Comparison of ENCODE assay signal across 2 cellular contexts in the genomic region with DNA sequence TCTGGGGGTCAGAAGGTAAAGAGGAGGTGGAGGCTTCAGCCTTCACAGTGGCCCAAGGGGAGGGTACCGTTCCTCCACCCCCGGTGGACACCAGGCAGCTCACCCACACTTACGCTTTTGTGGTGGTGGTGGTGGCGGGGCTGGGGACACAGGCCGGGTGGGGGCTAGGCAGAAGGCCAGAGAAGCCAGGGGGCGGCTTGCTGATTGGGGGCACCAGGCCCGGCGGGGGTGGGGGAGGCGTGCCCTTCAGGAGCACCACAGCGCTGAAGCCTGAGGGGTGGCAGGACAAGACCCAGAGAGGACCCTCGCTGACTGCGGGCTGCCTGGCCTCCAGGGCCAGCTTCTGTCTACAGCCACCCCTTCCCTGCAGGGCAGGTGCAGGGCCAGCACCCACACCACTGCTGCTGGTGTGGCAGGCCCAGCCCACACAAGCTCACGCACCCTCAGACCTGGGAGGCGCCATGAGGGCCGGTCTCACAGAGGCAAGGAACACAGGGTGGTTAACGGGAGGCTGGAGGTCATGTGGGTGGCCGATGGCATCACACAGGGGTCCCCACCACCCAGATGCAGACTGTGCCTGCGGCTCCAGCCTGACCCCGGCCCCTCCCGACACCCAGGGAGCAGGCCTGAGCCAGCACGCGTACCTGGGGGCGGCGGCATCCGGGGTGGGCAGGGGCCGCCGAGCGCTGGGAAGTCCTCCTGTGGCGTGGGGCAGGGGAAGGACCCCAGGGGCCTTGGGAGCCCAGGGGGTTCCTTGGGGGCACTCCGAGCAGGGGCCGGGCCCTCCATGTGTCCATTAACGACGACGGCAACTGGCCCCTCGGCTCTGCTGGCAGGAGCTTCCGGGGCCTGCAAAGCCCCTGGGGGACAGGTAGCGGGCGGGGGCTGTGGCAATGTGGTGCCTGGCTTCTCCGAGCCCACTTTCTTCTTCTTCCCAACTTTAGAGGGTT.
TF ChIP-seq lines count a peak whose summit lies in the region.

No MANE protein-coding gene starts in this region.

TF ChIP-seq in IMR-90, 13 proteins besides CTCF, POLR2A, EP300 and RAD21:
- TF ChIP-seq MXI1 (IDR thresholded peaks at IDR 0.05; ENCODE audit: borderline replicate concordance, low read depth, low read length): no peak
- TF ChIP-seq SMC3 (IDR thresholded peaks at IDR 0.05; ENCODE audit: low read depth, low read length): no peak
- TF ChIP-seq NFE2L2 (IDR thresholded peaks at IDR 0.05; ENCODE audit: low read depth, low read length): no peak
- no peak for TF ChIP-seq CEBPB (IDR thresholded peaks at IDR 0.05; ENCODE audit: low read depth, low read length)
- no peak for TF ChIP-seq MAFK (IDR thresholded peaks at IDR 0.05; ENCODE audit: low read depth, low read length)
- TF ChIP-seq, protein P1, sequence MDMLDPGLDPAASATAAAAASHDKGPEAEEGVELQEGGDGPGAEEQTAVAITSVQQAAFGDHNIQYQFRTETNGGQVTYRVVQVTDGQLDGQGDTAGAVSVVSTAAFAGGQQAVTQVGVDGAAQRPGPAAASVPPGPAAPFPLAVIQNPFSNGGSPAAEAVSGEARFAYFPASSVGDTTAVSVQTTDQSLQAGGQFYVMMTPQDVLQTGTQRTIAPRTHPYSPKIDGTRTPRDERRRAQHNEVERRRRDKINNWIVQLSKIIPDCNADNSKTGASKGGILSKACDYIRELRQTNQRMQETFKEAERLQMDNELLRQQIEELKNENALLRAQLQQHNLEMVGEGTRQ (IDR thresholded peaks at IDR 0.05; ENCODE audit: low read depth, low read length): no peak
- TF ChIP-seq BHLHE40 (IDR thresholded peaks at IDR 0.05; ENCODE audit: low read depth, low read length): no peak
- no peak for TF ChIP-seq RCOR1 (IDR thresholded peaks at IDR 0.05; ENCODE audit: insufficient replicate concordance, low read length)
- no peak for TF ChIP-seq CHD1 (IDR thresholded peaks at IDR 0.05; ENCODE audit: low read depth, low read length)
- TF ChIP-seq RFX5 (IDR thresholded peaks at IDR 0.05; ENCODE audit: low read depth, low read length): no peak
- TF ChIP-seq, protein P2, sequence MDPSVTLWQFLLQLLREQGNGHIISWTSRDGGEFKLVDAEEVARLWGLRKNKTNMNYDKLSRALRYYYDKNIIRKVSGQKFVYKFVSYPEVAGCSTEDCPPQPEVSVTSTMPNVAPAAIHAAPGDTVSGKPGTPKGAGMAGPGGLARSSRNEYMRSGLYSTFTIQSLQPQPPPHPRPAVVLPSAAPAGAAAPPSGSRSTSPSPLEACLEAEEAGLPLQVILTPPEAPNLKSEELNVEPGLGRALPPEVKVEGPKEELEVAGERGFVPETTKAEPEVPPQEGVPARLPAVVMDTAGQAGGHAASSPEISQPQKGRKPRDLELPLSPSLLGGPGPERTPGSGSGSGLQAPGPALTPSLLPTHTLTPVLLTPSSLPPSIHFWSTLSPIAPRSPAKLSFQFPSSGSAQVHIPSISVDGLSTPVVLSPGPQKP (IDR thresholded peaks at IDR 0.05; ENCODE audit: borderline replicate concordance, low read depth, low read length): no peak
- TF ChIP-seq MAZ (IDR thresholded peaks at IDR 0.05; ENCODE audit: borderline replicate concordance, low read depth, low read length): no peak

TF ChIP-seq in WTC11, 78 proteins besides CTCF, POLR2A, EP300 and RAD21:
- no peak for TF ChIP-seq GABPB1 (CRISPR knock-in tag; IDR thresholded peaks at IDR 0.05)
- TF ChIP-seq FOXK1 (CRISPR knock-in tag; IDR thresholded peaks at IDR 0.05): no peak
- TF ChIP-seq ZNF423 (CRISPR knock-in tag; IDR thresholded peaks at IDR 0.05): no peak
- TF ChIP-seq, protein P3, sequence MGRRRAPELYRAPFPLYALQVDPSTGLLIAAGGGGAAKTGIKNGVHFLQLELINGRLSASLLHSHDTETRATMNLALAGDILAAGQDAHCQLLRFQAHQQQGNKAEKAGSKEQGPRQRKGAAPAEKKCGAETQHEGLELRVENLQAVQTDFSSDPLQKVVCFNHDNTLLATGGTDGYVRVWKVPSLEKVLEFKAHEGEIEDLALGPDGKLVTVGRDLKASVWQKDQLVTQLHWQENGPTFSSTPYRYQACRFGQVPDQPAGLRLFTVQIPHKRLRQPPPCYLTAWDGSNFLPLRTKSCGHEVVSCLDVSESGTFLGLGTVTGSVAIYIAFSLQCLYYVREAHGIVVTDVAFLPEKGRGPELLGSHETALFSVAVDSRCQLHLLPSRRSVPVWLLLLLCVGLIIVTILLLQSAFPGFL (CRISPR knock-in tag; IDR thresholded peaks at IDR 0.05; ENCODE audit: borderline replicate concordance): no peak
- no peak for TF ChIP-seq ZNF396 (CRISPR knock-in tag; IDR thresholded peaks at IDR 0.05; ENCODE audit: borderline replicate concordance)
